1 cellular context compared by ENCODE assay signal in genomic region chr16:70589998-70590471, GRCh38.
A peak's percentile ranks its signal among the peaks of the same experiment; 100 is the strongest.
TF ChIP-seq lines count a peak whose summit lies in the region.

No MANE protein-coding gene starts in this region.

TF ChIP-seq in HepG2, 621 proteins besides CTCF, POLR2A, EP300 and RAD21:
- no peak for TF ChIP-seq HINFP (CRISPR knock-in tag; IDR thresholded peaks at IDR 0.05; ENCODE audit: low read depth)
- TF ChIP-seq SOX6 (IDR thresholded peaks at IDR 0.05): no peak
- TF ChIP-seq SOX6 (CRISPR knock-in tag; IDR thresholded peaks at IDR 0.05): 0 out of 2 replicates have a peak, but pooled peaks have one; percentile 15
- no peak for TF ChIP-seq ZNF441 (CRISPR knock-in tag; IDR thresholded peaks at IDR 0.05; ENCODE audit: borderline replicate concordance)
- no peak for TF ChIP-seq CEBPZ (IDR thresholded peaks at IDR 0.05; ENCODE audit: low read length)
- no peak for TF ChIP-seq MATR3 (CRISPR knock-in tag; IDR thresholded peaks at IDR 0.05)
- TF ChIP-seq ISX (CRISPR knock-in tag; conservative IDR thresholded peaks at IDR 0.05): no peak
